ENCODE assay signal across 9 cellular contexts in genomic region chr9:112784020-112784788, GRCh38. TPM values are rescaled to one million over a fixed set of nuclear protein-coding genes. Genes with fewer than 3 reads are reported as not detected.
A peak's percentile ranks its signal among the peaks of the same experiment; 100 is the strongest.
DNase-seq lines count a peak whose midpoint lies in the region; ATAC-seq and TF ChIP-seq lines count a peak whose summit lies in the region.
"Had no signal": no experiment of that assay in that cellular context is flagged by ENCODE, and none has a peak within 500 bp of the region (broad histone marks: within the 10 kb centered on the region; RNA-seq: fewer than 3 reads in every experiment).

No MANE protein-coding gene starts in this region.

- H3K36me3 Mint-ChIP-seq in osteocyte (ENCODE audit: unreplicated experiment) = peaks cover 2% of the 10 kb centered on the region
- H3K36me3 Mint-ChIP-seq in activated naive CD8-positive, alpha-beta T cell treated with anti-CD3 and anti-CD28 coated beads, Interleukin-2, amount 50 U/mL, for 24 hours (ENCODE audit: low read depth) = peaks cover 1% of the 10 kb centered on the region
- H3K36me3 Mint-ChIP-seq: activated CD8-positive, alpha-beta memory T cell treated with anti-CD3 and anti-CD28 coated beads, Interleukin-2, amount 10 ng/mL, durations not matched to agents 7 days and 5 days had no signal

- no peaks in the 10 kb centered on the region for H3K27me3 Mint-ChIP-seq in osteocyte (ENCODE audit: unreplicated experiment)
- no peaks in the 10 kb centered on the region for H3K27me3 Mint-ChIP-seq in activated naive CD8-positive, alpha-beta T cell treated with anti-CD3 and anti-CD28 coated beads, Interleukin-2, amount 50 U/mL, for 24 hours
- H3K27me3 Mint-ChIP-seq: activated CD8-positive, alpha-beta memory T cell treated with anti-CD3 and anti-CD28 coated beads, Interleukin-2, amount 10 ng/mL, durations not matched to agents 7 days and 5 days had no signal

- no peaks in the 10 kb centered on the region for H3K36me3 ChIP-seq in mucosa of descending colon (ENCODE audit: low read depth)

- DNase-seq in G401 (ENCODE audit: low spot score) (peak; percentile 89), NCI-H2227 (lab: John Stamatoyannopoulos, UW; ENCODE audit: unreplicated experiment) (peak; percentile 66), dermis blood vessel endothelial cell (peak; percentile 41), mucosa of descending colon (no peak), osteocyte (ENCODE audit: extremely low spot score, unreplicated experiment) (no peak), epidermal melanocyte (ENCODE audit: insufficient read length, low spot score) (no peak)
- no peak for DNase-seq in activated naive CD8-positive, alpha-beta T cell treated with anti-CD3 and anti-CD28 coated beads, Interleukin-2, amount 50 U/mL, for 24 hours
- DNase-seq: activated CD8-positive, alpha-beta memory T cell treated with anti-CD3 and anti-CD28 coated beads, Interleukin-2, amount 10 ng/mL, durations not matched to agents 7 days and 5 days had no signal

- peaks cover 9% of the 10 kb centered on the region for H3K4me1 Mint-ChIP-seq in osteocyte (ENCODE audit: unreplicated experiment)
- H3K4me1 Mint-ChIP-seq in activated naive CD8-positive, alpha-beta T cell treated with anti-CD3 and anti-CD28 coated beads, Interleukin-2, amount 50 U/mL, for 24 hours = peaks cover 15% of the 10 kb centered on the region

- intact Hi-C loops in mucosa of descending colon (cut with DNase I, micrococcal nuclease) = no loop called here

- no peaks in the 10 kb centered on the region for H3K9me3 ChIP-seq in mucosa of descending colon

- H3K4me3 ChIP-seq in mucosa of descending colon = no peak overlapping the region

- H3K27ac Mint-ChIP-seq in osteocyte (ENCODE audit: unreplicated experiment) = no peak overlapping the region
- H3K27ac Mint-ChIP-seq in activated naive CD8-positive, alpha-beta T cell treated with anti-CD3 and anti-CD28 coated beads, Interleukin-2, amount 50 U/mL, for 24 hours = no peak overlapping the region
- H3K27ac Mint-ChIP-seq: activated CD8-positive, alpha-beta memory T cell treated with anti-CD3 and anti-CD28 coated beads, Interleukin-2, amount 10 ng/mL, durations not matched to agents 7 days and 5 days had no signal

- in situ Hi-C loops in G401 (cut with HindIII; ENCODE audit: low sequenced_read_pairs) = no loop called here

- H3K9me3 Mint-ChIP-seq in osteocyte (ENCODE audit: unreplicated experiment) = no peaks in the 10 kb centered on the region
- H3K9me3 Mint-ChIP-seq in activated naive CD8-positive, alpha-beta T cell treated with anti-CD3 and anti-CD28 coated beads, Interleukin-2, amount 50 U/mL, for 24 hours = no peaks in the 10 kb centered on the region

- H3K4me3 Mint-ChIP-seq in osteocyte (ENCODE audit: unreplicated experiment) = no peak overlapping the region
- no peak overlapping the region for H3K4me3 Mint-ChIP-seq in activated naive CD8-positive, alpha-beta T cell treated with anti-CD3 and anti-CD28 coated beads, Interleukin-2, amount 50 U/mL, for 24 hours
- H3K4me3 Mint-ChIP-seq: activated CD8-positive, alpha-beta memory T cell treated with anti-CD3 and anti-CD28 coated beads, Interleukin-2, amount 10 ng/mL, durations not matched to agents 7 days and 5 days had no signal

- ATAC-seq in mucosa of descending colon (peak; percentile 40), GM21526 (IDR thresholded peaks at IDR 0.05; ENCODE audit: low FRiP score, unreplicated experiment) (no peak)
- ATAC-seq in activated naive CD8-positive, alpha-beta T cell treated with anti-CD3 and anti-CD28 coated beads, Interleukin-2, amount 50 U/mL, for 24 hours = no peak
- ATAC-seq: activated CD8-positive, alpha-beta memory T cell treated with anti-CD3 and anti-CD28 coated beads, Interleukin-2, amount 10 ng/mL, durations not matched to agents 7 days and 5 days had no signal

- H3K4me1 ChIP-seq in mucosa of descending colon (ENCODE audit: low read depth) = peaks cover 38% of the 10 kb centered on the region

- TF ChIP-seq CTCF in mucosa of descending colon (IDR thresholded peaks at IDR 0.05) (no peak), osteocyte (IDR thresholded peaks at IDR 0.05) (no peak)

RNA-seq across cellular contexts. Expression of gene SNX30, which starts 33.6 kb away (rescaled TPM):
- 11.9 and 12.8 TPM in 2 replicates for total RNA-seq in G401 (2014; rRNA removed; shearing (Covaris generic))
- 7.9 and 8.5 TPM in 2 replicates for total RNA-seq in dermis blood vessel endothelial cell
- 10 to 100 TPM; 19.0 to 38.6 (median 34.8) TPM for total RNA-seq in mucosa of descending colon
- total RNA-seq in osteocyte = 18.2 and 19.0 TPM in 2 replicates

Comparison
In these comparisons a context has a peak if more than half of its experiments do, and no peak if none do; other contexts are left out.
1. DNase-seq: peak in G401 (single experiment), NCI-H2227 (single experiment) and dermis blood vessel endothelial cell (single experiment); none in mucosa of descending colon (0 of 3), osteocyte (single experiment), epidermal melanocyte (single experiment) and activated naive CD8-positive, alpha-beta T cell treated with anti-CD3 and anti-CD28 coated beads, Interleukin-2, amount 50 U/mL, for 24 hours (single experiment).